Comparison of ENCODE assay signal across 30 cellular contexts in the genomic region with DNA sequence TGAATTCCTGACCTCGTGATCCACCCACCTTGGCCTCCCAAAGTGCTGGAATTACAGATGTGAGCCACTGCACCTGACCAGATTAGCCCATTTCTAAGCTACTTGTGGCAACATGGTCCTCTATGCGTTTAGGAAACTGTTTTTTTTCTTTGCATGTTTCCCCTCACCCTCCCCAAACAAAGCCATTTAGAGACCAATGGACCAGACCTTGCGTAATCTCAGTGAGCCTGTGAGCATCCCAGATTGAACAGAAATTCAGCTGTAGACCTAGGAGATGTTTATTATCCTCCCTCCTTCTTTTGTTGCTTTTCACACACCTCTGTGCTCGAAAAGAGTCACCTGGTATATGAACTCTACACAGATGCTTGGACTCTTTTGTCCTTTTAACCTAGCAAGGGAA.
"Had no signal": no experiment of that assay in that cellular context is flagged by ENCODE, and none has a peak within 500 bp of the region (broad histone marks: within the 10 kb centered on the region; RNA-seq: fewer than 3 reads in every experiment).

No MANE protein-coding gene starts in this region.

- H3K27ac ChIP-seq: ascending aorta, breast epithelium, cardiac muscle cell, coronary artery, epithelial cell of prostate, gastroesophageal sphincter had no signal

- DNase-seq: activated CD4-positive, alpha-beta memory T cell treated with anti-CD3 and anti-CD28 coated beads for 36 hours; activated CD4-positive, alpha-beta T cell treated with anti-CD3 and anti-CD28 coated beads for 36 hours; activated CD4-positive, alpha-beta T cell treated with anti-CD3 and anti-CD28 coated beads, Interleukin-2, amount 10 ng/mL, durations not matched to agents 24 days and 14 days; activated CD4-positive, CD25-positive, alpha-beta regulatory T cell; activated CD4-positive, CD25-positive, alpha-beta regulatory T cell treated with anti-CD3 and anti-CD28 coated beads, Interleukin-2, amount 50 U/mL, for 72 hours; activated CD8-positive, alpha-beta memory T cell treated with anti-CD3 and anti-CD28 coated beads, Interleukin-2, amount 10 ng/mL, durations not matched to agents 7 days and 5 days; activated CD8-positive, alpha-beta memory T cell treated with anti-CD3 and anti-CD28 coated beads, Interleukin-2, amount 50 U/mL, for 4 hours; activated CD8-positive, alpha-beta T cell treated with anti-CD3 and anti-CD28 coated beads, Interleukin-2, amount 10 ng/mL, durations not matched to agents 7 days and 5 days; activated gamma-delta T cell; activated naive CD4-positive, alpha-beta T cell; activated naive CD4-positive, alpha-beta T cell treated with anti-CD3 and anti-CD28 coated beads, Interleukin-2, amount 10 ng/mL, durations not matched to agents 7 days and 5 days; activated naive CD8-positive, alpha-beta T cell treated with anti-CD3 and anti-CD28 coated beads, Interleukin-2, amount 10 ng/mL, durations not matched to agents 7 days and 5 days; activated T-cell treated with anti-CD3 and anti-CD28 coated beads for 4 hours; activated T-cell treated with anti-CD3 and anti-CD28 coated beads, Interleukin-2, amount 50 U/mL, for 24 hours; activated T-cell treated with anti-CD3 and anti-CD28 coated beads, Interleukin-2, amount 50 U/mL, for 72 hours; central memory CD4-positive, alpha-beta T cell; cerebellar nuclear complex; effector CD8-positive, alpha-beta T cell; esophagus squamous epithelium; foreskin melanocyte; T-helper 2 cell had no signal

- H3K4me1 ChIP-seq: ascending aorta, breast epithelium had no signal

- H3K9me3 ChIP-seq: ascending aorta, breast epithelium, esophagus squamous epithelium, gastroesophageal sphincter had no signal

- H3K27me3 ChIP-seq: ascending aorta, breast epithelium, cardiac muscle cell, esophagus squamous epithelium, gastroesophageal sphincter had no signal

- H3K36me3 ChIP-seq: ascending aorta, breast epithelium, cardiac muscle cell, esophagus squamous epithelium, gastroesophageal sphincter had no signal

- FAIRE-seq: endometrium, endothelial cell of umbilical vein had no signal

- H3K4me3 ChIP-seq: ascending aorta, breast epithelium, cardiac muscle cell, coronary artery, esophagus squamous epithelium, gastroesophageal sphincter had no signal

- ATAC-seq: activated CD4-positive, alpha-beta T cell treated with anti-CD3 and anti-CD28 coated beads for 36 hours; activated CD8-positive, alpha-beta memory T cell treated with anti-CD3 and anti-CD28 coated beads, Interleukin-2, amount 10 ng/mL, durations not matched to agents 7 days and 5 days; activated CD8-positive, alpha-beta T cell treated with anti-CD3 and anti-CD28 coated beads, Interleukin-2, amount 10 ng/mL, durations not matched to agents 7 days and 5 days; activated naive CD4-positive, alpha-beta T cell treated with anti-CD3 and anti-CD28 coated beads, Interleukin-2, amount 50 U/mL, for 72 hours; activated T-cell treated with anti-CD3 and anti-CD28 coated beads, Interleukin-2, amount 50 U/mL, for 72 hours; gastroesophageal sphincter had no signal
